ENCODE assay signal across 10 cellular contexts in the genomic region with DNA sequence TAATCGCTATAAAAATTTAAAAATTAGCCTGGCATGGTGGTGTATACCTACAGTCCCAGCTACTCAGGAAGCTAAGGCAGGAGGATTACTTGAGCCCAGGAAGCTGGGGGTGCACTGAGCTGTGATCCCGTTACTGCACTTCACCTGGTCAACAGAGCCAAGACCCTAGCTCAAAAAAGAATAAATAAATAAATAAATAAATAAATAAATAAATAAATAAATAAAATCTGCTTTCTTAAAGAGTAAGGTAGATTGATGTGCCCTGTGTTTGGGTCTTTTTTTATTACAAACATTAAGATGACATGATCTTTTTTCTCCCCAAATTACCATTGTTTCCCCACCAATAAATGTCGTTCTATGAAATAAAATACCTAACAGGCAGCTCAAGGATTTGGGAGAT.
"Had no signal": no experiment of that assay in that cellular context is flagged by ENCODE, and none has a peak within 500 bp of the region (broad histone marks: within the 10 kb centered on the region; RNA-seq: fewer than 3 reads in every experiment).

No MANE protein-coding gene starts in this region.

- H3K9ac ChIP-seq: GM23248 had no signal

- ATAC-seq: HCT116, K562 had no signal

- H3K4me3 ChIP-seq: GM23248, HAP-1, K562 had no signal

- H3K9me3 ChIP-seq: HAP-1 had no signal

- H3K27ac ChIP-seq: GM23248, HL-60 had no signal

- DNase-seq: GM23248, GOT3, H7, IMR-90, KG1 had no signal

- H3K36me3 ChIP-seq: HAP-1 had no signal

- H2AFZ ChIP-seq: GM23248 had no signal

- H3K4me1 ChIP-seq: HAP-1 had no signal

- FAIRE-seq: HTR-8/SVneo, K562 had no signal
